In genomic region chr4:103198111-103198765, GRCh38 we compare ENCODE assay signal across 1 cellular context.
TF ChIP-seq lines count a peak whose summit lies in the region.

TSS of gene CENPE (minus strand) at chr4:103198343. CDS start at chr4:103198319, 24 bp downstream.

TF ChIP-seq in HEK293, 187 proteins besides CTCF, POLR2A, EP300 and RAD21 (continued from another document and continues in another):
- TF ChIP-seq PRDM2 (tag by site-specific recombination; IDR thresholded peaks at IDR 0.05; ENCODE audit: borderline replicate concordance) (no peak), ZNF324 (tag by site-specific recombination; IDR thresholded peaks at IDR 0.05) (0 out of 2 replicates have a peak, but pooled peaks have one; percentile 49), GLIS2 (tag by site-specific recombination; IDR thresholded peaks at IDR 0.05) (peak; percentile 23; the same call in 1 of the 2 replicates), MZF1 (tag by site-specific recombination; IDR thresholded peaks at IDR 0.05; ENCODE audit: borderline replicate concordance) (0 out of 2 replicates have a peak, but pooled peaks have one; percentile 24), ZNF660 (tag by site-specific recombination; IDR thresholded peaks at IDR 0.05) (peak; percentile 69; the same call in 1 of the 2 replicates), ATF2 (tag by site-specific recombination; IDR thresholded peaks at IDR 0.05; ENCODE audit: low read depth) (peak; percentile 97), TRIM28 (IDR thresholded peaks at IDR 0.05; ENCODE audit: borderline replicate concordance, low read length) (no peak), ZNF558 (tag by site-specific recombination; IDR thresholded peaks at IDR 0.05) (no peak), ZNF221 (tag by site-specific recombination; IDR thresholded peaks at IDR 0.05; ENCODE audit: borderline replicate concordance) (no peak), PRDM10 (tag by site-specific recombination; IDR thresholded peaks at IDR 0.05) (peak; percentile 99), ZNF449 (tag by site-specific recombination; IDR thresholded peaks at IDR 0.05) (no peak), HOXD13 (CRISPR knock-in tag; IDR thresholded peaks at IDR 0.05; ENCODE audit: borderline replicate concordance) (no peak), ZSCAN18 (tag by site-specific recombination; IDR thresholded peaks at IDR 0.05) (0 out of 2 replicates have a peak, but pooled peaks have one; percentile 45), SP3 (tag by site-specific recombination; IDR thresholded peaks at IDR 0.05) (peak; percentile 71), ZNF629 (tag by site-specific recombination; IDR thresholded peaks at IDR 0.05) (peak; percentile 98), SP2 (tag by site-specific recombination; IDR thresholded peaks at IDR 0.05) (peak; percentile 67), ZNF274 (IDR thresholded peaks at IDR 0.05; ENCODE audit: low read length) (no peak), ZNF274 (tag by site-specific recombination; IDR thresholded peaks at IDR 0.05; ENCODE audit: borderline replicate concordance) (no peak), ZNF791 (tag by site-specific recombination; IDR thresholded peaks at IDR 0.05) (no peak), ZNF174 (tag by site-specific recombination; IDR thresholded peaks at IDR 0.05) (no peak), ZNF658 (tag by site-specific recombination; IDR thresholded peaks at IDR 0.05) (no peak), ZNF394 (tag by site-specific recombination; IDR thresholded peaks at IDR 0.05; ENCODE audit: borderline replicate concordance) (peak; percentile 45; the same call in 1 of the 2 replicates), SP7 (tag by site-specific recombination; IDR thresholded peaks at IDR 0.05) (peak; percentile 66), ZNF639 (tag by site-specific recombination; IDR thresholded peaks at IDR 0.05) (peak; percentile 42; the same call in 1 of the 2 replicates), ZNF175 (tag by site-specific recombination; IDR thresholded peaks at IDR 0.05) (no peak), ZNF624 (tag by site-specific recombination; IDR thresholded peaks at IDR 0.05) (no peak), KLF10 (tag by site-specific recombination; IDR thresholded peaks at IDR 0.05) (no peak), ZNF404 (tag by site-specific recombination; IDR thresholded peaks at IDR 0.05) (no peak), ZBTB7A (tag by site-specific recombination; IDR thresholded peaks at IDR 0.05; ENCODE audit: low read depth) (no peak), HIC1 (tag by site-specific recombination; IDR thresholded peaks at IDR 0.05) (no peak), ZSCAN30 (tag by site-specific recombination; IDR thresholded peaks at IDR 0.05) (0 out of 2 replicates have a peak, but pooled peaks have one; percentile 48), KLF1 (tag by site-specific recombination; IDR thresholded peaks at IDR 0.05) (peak; percentile 44), ZNF248 (tag by site-specific recombination; IDR thresholded peaks at IDR 0.05) (no peak), ZNF354C (tag by site-specific recombination; IDR thresholded peaks at IDR 0.05; ENCODE audit: borderline replicate concordance, low read depth) (no peak), ZNF184 (tag by site-specific recombination; IDR thresholded peaks at IDR 0.05) (no peak), ZNF561 (tag by site-specific recombination; IDR thresholded peaks at IDR 0.05; ENCODE audit: borderline replicate concordance) (peak; percentile 30; the same call in 1 of the 2 replicates), ZNF692 (tag by site-specific recombination; IDR thresholded peaks at IDR 0.05) (peak; percentile 81), MYNN (tag by site-specific recombination; IDR thresholded peaks at IDR 0.05; ENCODE audit: borderline replicate concordance) (0 out of 2 replicates have a peak, but pooled peaks have one; percentile 36), ZNF266 (tag by site-specific recombination; IDR thresholded peaks at IDR 0.05; ENCODE audit: low read depth) (no peak), ZNF473 (tag by site-specific recombination; IDR thresholded peaks at IDR 0.05) (no peak), KLF16 (tag by site-specific recombination; IDR thresholded peaks at IDR 0.05) (peak; percentile 28; the same call in 1 of the 2 replicates)
